Comparison of ENCODE assay signal across 20 cellular contexts in genomic region chr9:117732494-117732893, GRCh38. TPM values are rescaled to one million over a fixed set of nuclear protein-coding genes. Genes with fewer than 3 reads are reported as not detected.
DNase-seq lines count a peak whose midpoint lies in the region; ATAC-seq, FAIRE-seq and TF ChIP-seq lines count a peak whose summit lies in the region.
"Had no signal": no experiment of that assay in that cellular context is flagged by ENCODE, and none has a peak within 500 bp of the region (broad histone marks: within the 10 kb centered on the region; RNA-seq: fewer than 3 reads in every experiment).

No MANE protein-coding gene starts in this region.

- H3K36me3 ChIP-seq in WERI-Rb-1 (no peaks in the 10 kb centered on the region), upper lobe of left lung (no peaks in the 10 kb centered on the region)
- H3K36me3 ChIP-seq: BLaER1 treated with 17β-estradiol and CSF1 and Interleukin-3, amounts not matched to agents 10 nM and 100 nM had no signal

- no peak for TF ChIP-seq POLR2A in H54 (IDR thresholded peaks at IDR 0.05; ENCODE audit: low read depth, low read length)
- TF ChIP-seq POLR2A in upper lobe of left lung (IDR thresholded peaks at IDR 0.05) = no peak

- 76 to 78% methylated on average over 6 of the region's 6 CpGs for WGBS in upper lobe of left lung, 2 donors

- H3K9me3 ChIP-seq in WERI-Rb-1 (ENCODE audit: severe bottlenecking) (no peaks in the 10 kb centered on the region), upper lobe of left lung (no peaks in the 10 kb centered on the region)
- H3K9me3 ChIP-seq: A549; BLaER1 treated with 17β-estradiol and CSF1 and Interleukin-3, amounts not matched to agents 10 nM and 100 nM; Caco-2 had no signal

- DNase-seq in NCI-H82 (lab: John Stamatoyannopoulos, UW) = peak; percentile 15
- no peak for DNase-seq in NCI-H82 treated with DMSO at 0.1 percent for 48 hours (lab: John Stamatoyannopoulos, UW; ENCODE audit: unreplicated experiment)
- DNase-seq in H54 (ENCODE audit: insufficient read length, low spot score) = no peak
- peak; percentile 29 for DNase-seq in WERI-Rb-1
- DNase-seq in upper lobe of left lung = no peak
- DNase-seq: AML-193; Caco-2; Calu3; CD4-positive, alpha-beta T cell; CD8-positive, alpha-beta T cell; DMS79 treated with DMSO at 0.1 percent for 48 hours; GF-D8 had no signal

- FAIRE-seq in H54 (lab: Jason Lieb, UNC) = peak; percentile 48
- FAIRE-seq: A549, G401.6, GM12891, GM19239 had no signal

- no peak for TF ChIP-seq EP300 in upper lobe of left lung (IDR thresholded peaks at IDR 0.05)

- no peaks in the 10 kb centered on the region for H3K4me1 ChIP-seq in upper lobe of left lung
- H3K4me1 ChIP-seq: A549, Caco-2 had no signal

- H3K4me3 ChIP-seq in WERI-Rb-1 (ENCODE audit: low read depth, low read length) = no peak overlapping the region
- H3K4me3 ChIP-seq in upper lobe of left lung = no peak overlapping the region
- H3K4me3 ChIP-seq: A549; BLaER1 treated with 17β-estradiol and CSF1 and Interleukin-3, amounts not matched to agents 10 nM and 100 nM had no signal

- ATAC-seq in HG03095 (IDR thresholded peaks at IDR 0.05; ENCODE audit: unreplicated experiment) = no peak
- ATAC-seq in upper lobe of left lung (ENCODE audit: low FRiP score in 2 of 2) = no peak
- ATAC-seq: A549; CD8-positive, alpha-beta T cell had no signal

- TF ChIP-seq CTCF in WERI-Rb-1 (IDR thresholded peaks at IDR 0.05; ENCODE audit: low read depth, low read length) = no peak
- no peak for TF ChIP-seq CTCF in upper lobe of left lung (IDR thresholded peaks at IDR 0.05)

- H3K27me3 ChIP-seq in WERI-Rb-1 (ENCODE audit: insufficient read depth, low read depth, severe bottlenecking) = no peaks in the 10 kb centered on the region
- no peaks in the 10 kb centered on the region for H3K27me3 ChIP-seq in upper lobe of left lung
- H3K27me3 ChIP-seq: BLaER1 treated with 17β-estradiol and CSF1 and Interleukin-3, amounts not matched to agents 10 nM and 100 nM had no signal

- H3K27ac ChIP-seq in WERI-Rb-1 (no peak overlapping the region), upper lobe of left lung (no peak overlapping the region)
- H3K27ac ChIP-seq: 22Rv1; A549; BLaER1 treated with 17β-estradiol and CSF1 and Interleukin-3, amounts not matched to agents 10 nM and 100 nM; C4-2B had no signal

RNA-seq across cellular contexts. Expression of gene TLR4, which starts 28.3 kb away (rescaled TPM):
- total RNA-seq in upper lobe of left lung = 10 to 100 TPM; 34.2 to 57.0 (median 44.0) TPM
- total RNA-seq: Caco-2 had no signal

Comparison
In these comparisons a context has a peak if more than half of its experiments do, and no peak if none do; other contexts are left out.
1. DNase-seq: peak in NCI-H82 (single experiment) and WERI-Rb-1 (single experiment); none in NCI-H82 treated with DMSO at 0.1 percent for 48 hours (single experiment), H54 (single experiment) and upper lobe of left lung (0 of 2).